In genomic region chrX:121579016-121579760, GRCh38 we compare ENCODE assay signal across 8 cellular contexts.
DNase-seq lines count a peak whose midpoint lies in the region; ATAC-seq and TF ChIP-seq lines count a peak whose summit lies in the region.

No MANE protein-coding gene starts in this region.

- POLR2A ChIA-PET in activated CD8-positive, alpha-beta T cell treated with anti-CD3 and anti-CD28 coated beads for 36 hours (lab: Charles Lee), result interaction anchor here (0.6 kb wide), 1 partner anchor 218 kb away, joined by 5 read pairs; no protein-coding TSS in a partner anchor
- POLR2A ChIA-PET in activated CD8-positive, alpha-beta T cell treated with anti-CD3 and anti-CD28 coated beads, Interleukin-2, amount 10 ng/mL, durations not matched to agents 7 days and 5 days (lab: Charles Lee), result no interaction called here
- POLR2A ChIA-PET in HEK293T (lab: Yijun Ruan, JAX), result no interaction called here

- H3K27me3 Mint-ChIP-seq in activated CD8-positive, alpha-beta T cell treated with anti-CD3 and anti-CD28 coated beads for 36 hours, result no peaks in the 10 kb centered on the region
- H3K27me3 Mint-ChIP-seq in activated CD8-positive, alpha-beta T cell treated with anti-CD3 and anti-CD28 coated beads, Interleukin-2, amount 10 ng/mL, durations not matched to agents 7 days and 5 days (ENCODE audit: low read depth), result no peaks in the 10 kb centered on the region
- H3K27me3 Mint-ChIP-seq in T-helper 2 cell treated with Interferon-gamma antibody and Interleukin-4, amounts not matched to agents 5 μg/mL and 100 μg/mL, for 36 hours (ENCODE audit: low read depth), result no peaks in the 10 kb centered on the region

- H3K36me3 Mint-ChIP-seq in activated CD8-positive, alpha-beta T cell treated with anti-CD3 and anti-CD28 coated beads for 36 hours (ENCODE audit: low read depth), result no peaks in the 10 kb centered on the region
- H3K36me3 Mint-ChIP-seq in activated CD8-positive, alpha-beta T cell treated with anti-CD3 and anti-CD28 coated beads, Interleukin-2, amount 10 ng/mL, durations not matched to agents 7 days and 5 days (ENCODE audit: low read depth), result no peaks in the 10 kb centered on the region
- no peaks in the 10 kb centered on the region for H3K36me3 Mint-ChIP-seq in T-helper 2 cell treated with Interferon-gamma antibody and Interleukin-4, amounts not matched to agents 5 μg/mL and 100 μg/mL, for 36 hours (ENCODE audit: low read depth)

- peak; percentile 7 for DNase-seq in activated CD8-positive, alpha-beta T cell treated with anti-CD3 and anti-CD28 coated beads for 36 hours
- DNase-seq in activated CD8-positive, alpha-beta T cell treated with anti-CD3 and anti-CD28 coated beads, Interleukin-2, amount 10 ng/mL, durations not matched to agents 7 days and 5 days, result no peak
- DNase-seq in HEK293T (ENCODE audit: extremely low spot score) (peak; percentile 16), OCI-M1 (lab: John Stamatoyannopoulos, UW) (peak; percentile 61), fibroblast of villous mesenchyme (ENCODE audit: low read depth) (peak; percentile 12), hippocampal formation (lab: John Stamatoyannopoulos, UW) (no peak)
- no peak for DNase-seq in activated CD8-positive, alpha-beta memory T cell treated with anti-CD3 and anti-CD28 coated beads, Interleukin-2, amount 50 U/mL, for 48 hours
- no peak for DNase-seq in T-helper 2 cell treated with Interferon-gamma antibody and Interleukin-4, amounts not matched to agents 5 μg/mL and 100 μg/mL, for 36 hours (ENCODE audit: low spot score)

- H3K4me1 Mint-ChIP-seq in activated CD8-positive, alpha-beta T cell treated with anti-CD3 and anti-CD28 coated beads for 36 hours (ENCODE audit: low read depth), result no peaks in the 10 kb centered on the region
- no peaks in the 10 kb centered on the region for H3K4me1 Mint-ChIP-seq in activated CD8-positive, alpha-beta T cell treated with anti-CD3 and anti-CD28 coated beads, Interleukin-2, amount 10 ng/mL, durations not matched to agents 7 days and 5 days (ENCODE audit: low read depth)
- no peaks in the 10 kb centered on the region for H3K4me1 Mint-ChIP-seq in T-helper 2 cell treated with Interferon-gamma antibody and Interleukin-4, amounts not matched to agents 5 μg/mL and 100 μg/mL, for 36 hours (ENCODE audit: low read depth)

- H3K4me3 ChIP-seq in fibroblast of villous mesenchyme (ENCODE audit: low read depth, low read length), result no peak overlapping the region

- CTCF ChIA-PET in activated CD8-positive, alpha-beta T cell treated with anti-CD3 and anti-CD28 coated beads for 36 hours (lab: Charles Lee), result no interaction called here
- CTCF ChIA-PET in activated CD8-positive, alpha-beta T cell treated with anti-CD3 and anti-CD28 coated beads, Interleukin-2, amount 10 ng/mL, durations not matched to agents 7 days and 5 days (lab: Charles Lee), result no interaction called here
- CTCF ChIA-PET in HEK293T (lab: Yijun Ruan, JAX), result no interaction called here

- no peak overlapping the region for H3K27ac Mint-ChIP-seq in activated CD8-positive, alpha-beta T cell treated with anti-CD3 and anti-CD28 coated beads for 36 hours
- no peak overlapping the region for H3K27ac Mint-ChIP-seq in activated CD8-positive, alpha-beta T cell treated with anti-CD3 and anti-CD28 coated beads, Interleukin-2, amount 10 ng/mL, durations not matched to agents 7 days and 5 days
- H3K27ac Mint-ChIP-seq in T-helper 2 cell treated with Interferon-gamma antibody and Interleukin-4, amounts not matched to agents 5 μg/mL and 100 μg/mL, for 36 hours, result no peak overlapping the region

- peak; percentile 20 for TF ChIP-seq CTCF in activated CD8-positive, alpha-beta T cell treated with anti-CD3 and anti-CD28 coated beads for 36 hours (IDR thresholded peaks at IDR 0.05)
- peak; percentile 30 for TF ChIP-seq CTCF in fibroblast of villous mesenchyme (IDR thresholded peaks at IDR 0.05; ENCODE audit: insufficient read depth, low read depth, low read length)

- ATAC-seq in activated CD8-positive, alpha-beta T cell treated with anti-CD3 and anti-CD28 coated beads for 36 hours, result no peak
- ATAC-seq in activated CD8-positive, alpha-beta T cell treated with anti-CD3 and anti-CD28 coated beads, Interleukin-2, amount 10 ng/mL, durations not matched to agents 7 days and 5 days, result no peak

- intact Hi-C loops in activated CD8-positive, alpha-beta T cell treated with anti-CD3 and anti-CD28 coated beads for 36 hours (cut with micrococcal nuclease), result no loop called here

- peaks cover 1% of the 10 kb centered on the region for H3K9me3 Mint-ChIP-seq in activated CD8-positive, alpha-beta T cell treated with anti-CD3 and anti-CD28 coated beads for 36 hours
- no peaks in the 10 kb centered on the region for H3K9me3 Mint-ChIP-seq in activated CD8-positive, alpha-beta T cell treated with anti-CD3 and anti-CD28 coated beads, Interleukin-2, amount 10 ng/mL, durations not matched to agents 7 days and 5 days (ENCODE audit: insufficient read depth)
- no peaks in the 10 kb centered on the region for H3K9me3 Mint-ChIP-seq in T-helper 2 cell treated with Interferon-gamma antibody and Interleukin-4, amounts not matched to agents 5 μg/mL and 100 μg/mL, for 36 hours

- no peak overlapping the region for H3K4me3 Mint-ChIP-seq in activated CD8-positive, alpha-beta T cell treated with anti-CD3 and anti-CD28 coated beads for 36 hours
- H3K4me3 Mint-ChIP-seq in activated CD8-positive, alpha-beta T cell treated with anti-CD3 and anti-CD28 coated beads, Interleukin-2, amount 10 ng/mL, durations not matched to agents 7 days and 5 days, result no peak overlapping the region
- no peak overlapping the region for H3K4me3 Mint-ChIP-seq in T-helper 2 cell treated with Interferon-gamma antibody and Interleukin-4, amounts not matched to agents 5 μg/mL and 100 μg/mL, for 36 hours

TF ChIP-seq in HEK293T, 16 proteins besides CTCF, POLR2A, EP300 and RAD21:
- no peak for TF ChIP-seq NFRKB (IDR thresholded peaks at IDR 0.05)
TF ChIP-seq in HEK293T: peak in this region for 0.

Comparison
In these comparisons a context has a peak if more than half of its experiments do, and no peak if none do; other contexts are left out.
1. DNase-seq: peak in activated CD8-positive, alpha-beta T cell treated with anti-CD3 and anti-CD28 coated beads for 36 hours (single experiment), HEK293T (single experiment), OCI-M1 (single experiment) and fibroblast of villous mesenchyme (single experiment); none in activated CD8-positive, alpha-beta T cell treated with anti-CD3 and anti-CD28 coated beads, Interleukin-2, amount 10 ng/mL, durations not matched to agents 7 days and 5 days (single experiment), hippocampal formation (0 of 2), activated CD8-positive, alpha-beta memory T cell treated with anti-CD3 and anti-CD28 coated beads, Interleukin-2, amount 50 U/mL, for 48 hours (single experiment) and T-helper 2 cell treated with Interferon-gamma antibody and Interleukin-4, amounts not matched to agents 5 μg/mL and 100 μg/mL, for 36 hours (single experiment).